Comparison of ENCODE assay signal across 8 cellular contexts in the genomic region with DNA sequence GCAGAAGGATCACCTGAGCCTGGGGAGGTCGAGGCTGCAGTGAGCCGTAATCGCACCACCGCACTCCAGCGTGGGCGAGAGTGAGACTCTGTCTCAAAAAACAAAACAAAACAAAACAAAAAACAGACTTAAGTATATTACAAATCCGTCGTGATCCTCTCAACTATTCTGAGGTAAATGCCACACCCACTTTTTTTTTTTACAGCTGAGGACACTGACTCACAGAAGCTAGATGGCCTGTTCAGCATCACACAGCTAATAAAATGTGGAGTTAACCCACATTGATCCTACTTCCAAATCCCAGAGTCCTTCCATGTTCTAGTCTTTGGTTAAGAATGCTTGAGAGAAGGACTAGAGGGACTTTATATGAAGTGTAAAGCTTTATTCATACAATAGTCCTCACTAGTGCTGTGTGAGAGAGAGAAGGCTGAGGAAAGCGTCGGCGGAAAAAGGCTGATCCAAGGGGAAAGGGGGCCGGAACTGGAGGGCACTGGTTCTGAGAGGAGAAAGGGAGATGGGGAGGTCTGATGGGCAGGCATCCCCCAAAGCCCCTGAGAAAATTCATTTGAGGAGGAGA. TPM values are rescaled to one million over a fixed set of nuclear protein-coding genes. Genes with fewer than 3 reads are reported as not detected.
DNase-seq lines count a peak whose midpoint lies in the region; ATAC-seq and TF ChIP-seq lines count a peak whose summit lies in the region.

No MANE protein-coding gene starts in this region.

- no peak for TF ChIP-seq CTCF in left lung (IDR thresholded peaks at IDR 0.05)
- no peak for TF ChIP-seq CTCF in tibial nerve (IDR thresholded peaks at IDR 0.05)

- H3K27ac ChIP-seq in CD4-positive, CD25-positive, alpha-beta regulatory T cell (ENCODE audit: insufficient read depth, low read length, poor library complexity, severe bottlenecking), result peak overlapping the region; percentile 79
- H3K27ac ChIP-seq in left lung (peak overlapping the region; percentile 46 to 70), tibial nerve (peak overlapping the region; percentile 19 to 85 (median 72))

- peaks cover 4 to 23% (median 16%) of the 10 kb centered on the region in 4 donors for H3K4me1 Mint-ChIP-seq in CD4-positive, CD25-positive, alpha-beta regulatory T cell
- H3K4me1 Mint-ChIP-seq in activated naive CD8-positive, alpha-beta T cell treated with anti-CD3 and anti-CD28 coated beads, Interleukin-2, amount 50 U/mL, for 24 hours, result peaks cover 27% of the 10 kb centered on the region

- TF ChIP-seq POLR2A in tibial nerve (IDR thresholded peaks at IDR 0.05), result no peak

- H3K4me1 ChIP-seq in CD4-positive, CD25-positive, alpha-beta regulatory T cell (ENCODE audit: control insufficient read depth, insufficient read depth, low read length, poor library complexity, severe bottlenecking), result peaks cover 17% of the 10 kb centered on the region
- H3K4me1 ChIP-seq in left lung (peaks cover 12 to 18% of the 10 kb centered on the region in 2 donors), tibial nerve (peaks cover 0 to 29% (median 12%) of the 10 kb centered on the region in 4 donors)

- H3K27me3 Mint-ChIP-seq in CD4-positive, CD25-positive, alpha-beta regulatory T cell, result no peaks in the 10 kb centered on the region
- no peaks in the 10 kb centered on the region for H3K27me3 Mint-ChIP-seq in activated naive CD8-positive, alpha-beta T cell treated with anti-CD3 and anti-CD28 coated beads, Interleukin-2, amount 50 U/mL, for 24 hours

- peaks cover 6% of the 10 kb centered on the region for H3K36me3 Mint-ChIP-seq in CD4-positive, CD25-positive, alpha-beta regulatory T cell
- H3K36me3 Mint-ChIP-seq in activated naive CD8-positive, alpha-beta T cell treated with anti-CD3 and anti-CD28 coated beads, Interleukin-2, amount 50 U/mL, for 24 hours (ENCODE audit: low read depth), result peaks cover 12% of the 10 kb centered on the region

- H3K27ac Mint-ChIP-seq in CD4-positive, CD25-positive, alpha-beta regulatory T cell, result peak overlapping the region; percentile 96 to 98 (median 97)
- peak overlapping the region; percentile 96 for H3K27ac Mint-ChIP-seq in activated naive CD8-positive, alpha-beta T cell treated with anti-CD3 and anti-CD28 coated beads, Interleukin-2, amount 50 U/mL, for 24 hours

- peak in 1 of 3 donors; percentile 7 for DNase-seq in CD4-positive, CD25-positive, alpha-beta regulatory T cell
- no peak for DNase-seq in activated naive CD8-positive, alpha-beta T cell treated with anti-CD3 and anti-CD28 coated beads, Interleukin-2, amount 50 U/mL, for 24 hours
- DNase-seq in left lung (no peak), tibial nerve (ENCODE audit: low spot score in 2 of 2) (no peak), hepatic stellate cell (ENCODE audit: low spot score) (no peak), NCI-H69 (lab: John Stamatoyannopoulos, UW) (no peak)

- peak overlapping the region; percentile 96 to 99 (median 98) for H3K4me3 Mint-ChIP-seq in CD4-positive, CD25-positive, alpha-beta regulatory T cell
- peak overlapping the region; percentile 96 for H3K4me3 Mint-ChIP-seq in activated naive CD8-positive, alpha-beta T cell treated with anti-CD3 and anti-CD28 coated beads, Interleukin-2, amount 50 U/mL, for 24 hours

- no peak for TF ChIP-seq EP300 in tibial nerve (IDR thresholded peaks at IDR 0.05)

- H3K9me3 Mint-ChIP-seq in CD4-positive, CD25-positive, alpha-beta regulatory T cell, result no peaks in the 10 kb centered on the region
- H3K9me3 Mint-ChIP-seq in activated naive CD8-positive, alpha-beta T cell treated with anti-CD3 and anti-CD28 coated beads, Interleukin-2, amount 50 U/mL, for 24 hours, result no peaks in the 10 kb centered on the region

- no peak for ATAC-seq in CD4-positive, CD25-positive, alpha-beta regulatory T cell (ENCODE audit: low read depth in 2 of 2)
- peak; percentile 2 for ATAC-seq in HG03354 (IDR thresholded peaks at IDR 0.05; ENCODE audit: poor library complexity, severe bottlenecking, unreplicated experiment)
- ATAC-seq in activated naive CD8-positive, alpha-beta T cell treated with anti-CD3 and anti-CD28 coated beads, Interleukin-2, amount 50 U/mL, for 24 hours, result no peak
- ATAC-seq in left lung, result no peak
- no peak for ATAC-seq in GM18870 (IDR thresholded peaks at IDR 0.05; ENCODE audit: unreplicated experiment)

- H3K27me3 ChIP-seq in CD4-positive, CD25-positive, alpha-beta regulatory T cell (ENCODE audit: control insufficient read depth, insufficient read depth, low read length), result no peaks in the 10 kb centered on the region
- H3K27me3 ChIP-seq in left lung (no peaks in the 10 kb centered on the region), tibial nerve (no peaks in the 10 kb centered on the region)

- H3K9me3 ChIP-seq in CD4-positive, CD25-positive, alpha-beta regulatory T cell (ENCODE audit: control insufficient read depth in 2 of 2, low read length in 2 of 2), result no peaks in the 10 kb centered on the region
- H3K9me3 ChIP-seq in left lung (no peaks in the 10 kb centered on the region), tibial nerve (no peaks in the 10 kb centered on the region)

- peaks cover 22% of the 10 kb centered on the region for H3K36me3 ChIP-seq in CD4-positive, CD25-positive, alpha-beta regulatory T cell (ENCODE audit: control insufficient read depth, insufficient read depth, low read length)
- H3K36me3 ChIP-seq in left lung, result peaks cover 0 to 34% of the 10 kb centered on the region in 2 donors
- peaks cover 0 to 36% (median 8%) of the 10 kb centered on the region in 3 donors for H3K36me3 ChIP-seq in tibial nerve

- WGBS in tibial nerve, 2 donors, result 40 to 42% methylated on average over 12 of the region's 12 CpGs

- intact Hi-C loops in left lung (cut with DNase I), result no loop called here

- H3K4me3 ChIP-seq in CD4-positive, CD25-positive, alpha-beta regulatory T cell (ENCODE audit: low read depth, low read length), result peak overlapping the region; percentile 90
- H3K4me3 ChIP-seq in left lung, result peak overlapping the region; percentile 77 to 94
- H3K4me3 ChIP-seq in tibial nerve, result peak overlapping the region; percentile 58 to 96 (median 72)

RNA-seq across cellular contexts. Expression of gene RNF25, which starts 0.6 kb away (rescaled TPM):
- 19.5 TPM for total RNA-seq in CD4-positive, CD25-positive, alpha-beta regulatory T cell
- 10 to 100 TPM; 20.0 to 25.6 (median 22.7) TPM for polyA plus RNA-seq in CD4-positive, CD25-positive, alpha-beta regulatory T cell
- 10 to 100 TPM; 15.5 to 19.3 TPM for total RNA-seq in left lung
- total RNA-seq in tibial nerve, result 10 to 100 TPM; 13.5 to 57.0 (median 19.5) TPM

RNA-seq across cellular contexts. Expression of gene STK36, which starts 0.7 kb away (rescaled TPM):
- 10.5 TPM for total RNA-seq in CD4-positive, CD25-positive, alpha-beta regulatory T cell
- polyA plus RNA-seq in CD4-positive, CD25-positive, alpha-beta regulatory T cell, result 1 to 10 TPM; 1.8 to 3.7 (median 2.6) TPM
- 10 to 100 TPM; 40.1 to 49.8 TPM for total RNA-seq in left lung
- total RNA-seq in tibial nerve, result 10 to 100 TPM; 63.9 to 71.4 (median 67.6) TPM

RNA-seq across cellular contexts. Expression of gene BCS1L, which starts 11.7 kb away (rescaled TPM):
- total RNA-seq in CD4-positive, CD25-positive, alpha-beta regulatory T cell, result 25.3 TPM
- 10 to 100 TPM; 11.7 to 15.3 (median 14.3) TPM for polyA plus RNA-seq in CD4-positive, CD25-positive, alpha-beta regulatory T cell
- total RNA-seq in left lung, result 10 to 100 TPM; 27.1 to 52.2 TPM
- total RNA-seq in tibial nerve, result 10 to 100 TPM; 28.2 to 45.2 (median 38.0) TPM

RNA-seq across cellular contexts. Expression of gene ZNF142, which starts 11.7 kb away (rescaled TPM):
- total RNA-seq in CD4-positive, CD25-positive, alpha-beta regulatory T cell, result 48.8 TPM
- polyA plus RNA-seq in CD4-positive, CD25-positive, alpha-beta regulatory T cell, result 1 to 10 TPM; 5.6 to 8.7 (median 6.4) TPM
- total RNA-seq in left lung (10 to 100 TPM; 23.8 to 26.3 TPM), tibial nerve (10 to 100 TPM; 24.7 to 31.7 (median 26.6) TPM)

RNA-seq across cellular contexts. Expression of gene TTLL4, which starts 39.5 kb away (rescaled TPM):
- 19.0 TPM for total RNA-seq in CD4-positive, CD25-positive, alpha-beta regulatory T cell
- polyA plus RNA-seq in CD4-positive, CD25-positive, alpha-beta regulatory T cell, result 1 to 10 TPM; 4.1 to 6.7 (median 4.8) TPM
- total RNA-seq in left lung (10 to 100 TPM; 26.0 to 38.4 TPM), tibial nerve (10 to 100 TPM; 15.3 to 49.6 (median 38.4) TPM)
